In genomic region chr9:135137398-135137832, GRCh38 we compare ENCODE assay signal across 13 cellular contexts. TPM values are rescaled to one million over a fixed set of nuclear protein-coding genes. Genes with fewer than 3 reads are reported as not detected.
DNase-seq lines count a peak whose midpoint lies in the region; ATAC-seq, FAIRE-seq and TF ChIP-seq lines count a peak whose summit lies in the region.
"Had no signal": no experiment of that assay in that cellular context is flagged by ENCODE, and none has a peak within 500 bp of the region (broad histone marks: within the 10 kb centered on the region; RNA-seq: fewer than 3 reads in every experiment).

No MANE protein-coding gene starts in this region.

- DNase-seq in DMS79 treated with DMSO at 0.1 percent for 48 hours (lab: John Stamatoyannopoulos, UW): peak; percentile 5
- no peak for DNase-seq in DMS79 (lab: John Stamatoyannopoulos, UW)
- peak; percentile 89 for DNase-seq in SK-N-DZ (ENCODE audit: low spot score)
- peak; percentile 79 for DNase-seq in superior temporal gyrus (ENCODE audit: extremely low spot score)
- DNase-seq in D721Med (ENCODE audit: insufficient read length, low spot score): no peak
- no peak for DNase-seq in epidermal melanocyte (ENCODE audit: insufficient read length, low spot score)
- DNase-seq in T-helper 9 cell: no peak
- DNase-seq: 8988T; activated T-cell treated with anti-CD3 and anti-CD28 coated beads, Interleukin-2, amount 50 U/mL, for 72 hours; NCI-H1105 treated with DMSO at 0.1 percent for 48 hours; stimulated activated naive CD8-positive, alpha-beta T cell treated with anti-CD3 and anti-CD28 coated beads, Interleukin-15, Interleukin-2, amounts not matched to agents 100 U/mL and 50 U/mL, for 24 hours had no signal

- TF ChIP-seq POLR2A in gastroesophageal sphincter (IDR thresholded peaks at IDR 0.05): no peak

- ATAC-seq in gastroesophageal sphincter: peak; percentile 44
- ATAC-seq: activated T-cell treated with anti-CD3 and anti-CD28 coated beads, Interleukin-2, amount 50 U/mL, for 72 hours; stimulated activated naive CD8-positive, alpha-beta T cell treated with anti-CD3 and anti-CD28 coated beads, Interleukin-15, Interleukin-2, amounts not matched to agents 100 U/mL and 50 U/mL, for 24 hours had no signal

- H3K4me1 ChIP-seq in gastroesophageal sphincter: peaks cover 0 to 25% (median 0%) of the 10 kb centered on the region in 3 donors

- H3K4me3 ChIP-seq in gastroesophageal sphincter: no peak overlapping the region

- H3K27me3 ChIP-seq in gastroesophageal sphincter: peaks cover 73% of the 10 kb centered on the region

- 0% methylated on average over 1 of the region's 9 CpGs; no CpG with 5 or more reads in 1 of the 2 donors for WGBS in gastroesophageal sphincter (ENCODE audit: low coverage in 1 of 2), 2 donors

- no peaks in the 10 kb centered on the region for H3K36me3 ChIP-seq in gastroesophageal sphincter

- TF ChIP-seq EP300 in gastroesophageal sphincter (IDR thresholded peaks at IDR 0.05): no peak

- H3K9me3 ChIP-seq in gastroesophageal sphincter: peaks cover 0 to 11% (median 0%) of the 10 kb centered on the region in 3 donors

- no peak for FAIRE-seq in D721Med (lab: Jason Lieb, UNC)
- FAIRE-seq: G401.6 had no signal

- TF ChIP-seq CTCF in gastroesophageal sphincter (IDR thresholded peaks at IDR 0.05) (no peak), D721Med (IDR thresholded peaks at IDR 0.05; ENCODE audit: insufficient read depth, missing control alignments) (no peak)

- H3K27ac ChIP-seq in gastroesophageal sphincter: no peak overlapping the region

RNA-seq across cellular contexts. Expression of gene OLFM1, which starts 49.9 kb away (rescaled TPM):
- 23.3 and 26.1 TPM in 2 replicates for polyA plus RNA-seq in SK-N-DZ (2014; cell fraction: cytosol; rRNA removed)
- 9.9 and 12.6 TPM in 2 replicates for polyA plus RNA-seq in SK-N-DZ (2014; cell fraction: nucleus; rRNA removed)
- 10 to 100 TPM; 13.5 to 32.8 (median 25.6) TPM for total RNA-seq in gastroesophageal sphincter

Comparison
In these comparisons a context has a peak if more than half of its experiments do, and no peak if none do; other contexts are left out.
1. DNase-seq: peak in DMS79 treated with DMSO at 0.1 percent for 48 hours (single experiment), SK-N-DZ (single experiment) and superior temporal gyrus (single experiment); none in DMS79 (single experiment), D721Med (single experiment), epidermal melanocyte (single experiment) and T-helper 9 cell (single experiment).